In genomic region chr14:69043598-69044267, GRCh38 we compare ENCODE assay signal across 2 cellular contexts.
TF ChIP-seq lines count a peak whose summit lies in the region.

No MANE protein-coding gene starts in this region.

TF ChIP-seq in SK-N-SH treated with all-trans-retinoic acid at 6 μM for 48 hours, 23 proteins besides CTCF, POLR2A, EP300 and RAD21 (continued from another document):
- TF ChIP-seq TSHZ2 (CRISPR knock-in tag; IDR thresholded peaks at IDR 0.05): no peak
- no peak for TF ChIP-seq BACH2 (CRISPR knock-in tag; IDR thresholded peaks at IDR 0.05; ENCODE audit: borderline replicate concordance)

TF ChIP-seq in GM23338, 12 proteins besides CTCF, POLR2A, EP300 and RAD21 (continued from another document):
- TF ChIP-seq ZNF462 (CRISPR knock-in tag; IDR thresholded peaks at IDR 0.05): no peak
- no peak for TF ChIP-seq CREB1 (CRISPR knock-in tag; IDR thresholded peaks at IDR 0.05; ENCODE audit: low read depth)
- no peak for TF ChIP-seq POLR2AphosphoS5 (IDR thresholded peaks at IDR 0.05; ENCODE audit: low read depth)
- no peak for TF ChIP-seq ZNF114 (CRISPR knock-in tag; IDR thresholded peaks at IDR 0.05)
- no peak for TF ChIP-seq ZNF331 (CRISPR knock-in tag; IDR thresholded peaks at IDR 0.05; ENCODE audit: low read depth)
- no peak for TF ChIP-seq ETS1 (IDR thresholded peaks at IDR 0.05)
TF ChIP-seq in GM23338: peak in this region for 0.
